In genomic region chr10:100510533-100511308, GRCh38 we compare ENCODE assay signal across 2 cellular contexts.
TF ChIP-seq lines count a peak whose summit lies in the region.

No MANE protein-coding gene starts in this region.

TF ChIP-seq in liver, 16 proteins besides CTCF, POLR2A, EP300 and RAD21:
- peak; percentile 19 for TF ChIP-seq SP1 (IDR thresholded peaks at IDR 0.05)
- TF ChIP-seq, protein P1, sequence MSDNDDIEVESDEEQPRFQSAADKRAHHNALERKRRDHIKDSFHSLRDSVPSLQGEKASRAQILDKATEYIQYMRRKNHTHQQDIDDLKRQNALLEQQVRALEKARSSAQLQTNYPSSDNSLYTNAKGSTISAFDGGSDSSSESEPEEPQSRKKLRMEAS (IDR thresholded peaks at IDR 0.05): no peak

TF ChIP-seq in HepG2, 621 proteins besides CTCF, POLR2A, EP300 and RAD21:
- TF ChIP-seq PBX3 (CRISPR knock-in tag; IDR thresholded peaks at IDR 0.05; ENCODE audit: borderline replicate concordance) (no peak), POLR2AphosphoS5 (IDR thresholded peaks at IDR 0.05; ENCODE audit: low read depth, low read length) (no peak)
